In genomic region chr1:4801192-4801924, GRCh38 we compare ENCODE assay signal across 21 cellular contexts.
DNase-seq lines count a peak whose midpoint lies in the region; ATAC-seq, FAIRE-seq and TF ChIP-seq lines count a peak whose summit lies in the region.
"Had no signal": no experiment of that assay in that cellular context is flagged by ENCODE, and none has a peak within 500 bp of the region (broad histone marks: within the 10 kb centered on the region; RNA-seq: fewer than 3 reads in every experiment).

No MANE protein-coding gene starts in this region.

- no peak overlapping the region for H2AFZ ChIP-seq in SK-N-SH (ENCODE audit: low read depth)

- DNase-seq in SK-N-SH (no peak), left ventricle myocardium superior (peak; percentile 87), pancreas (peak in 4 of 6 donors; percentile 29 to 53 (median 40)), 8988T (no peak), EL (no peak)
- DNase-seq: activated CD4-positive, alpha-beta T cell treated with anti-CD3 and anti-CD28 coated beads, Interleukin-2, amount 50 U/mL, for 48 hours; activated T-cell treated with anti-CD3 and anti-CD28 coated beads, Interleukin-2, amount 50 U/mL, for 24 hours; CD4-positive, CD25-positive, alpha-beta regulatory T cell; DND-41; effector memory CD8-positive, alpha-beta T cell; foreskin melanocyte; immature natural killer cell; NCI-H82; SW 1271 had no signal

- H3K36me3 ChIP-seq in SK-N-SH (replicated peaks in 1 of 2; ENCODE audit: control insufficient read depth in 1 of 2, insufficient read depth in 2 of 2, low read length in 1 of 2) (no peaks in the 10 kb centered on the region), pancreas (no peaks in the 10 kb centered on the region)

- no peaks in the 10 kb centered on the region for H3K79me2 ChIP-seq in SK-N-SH (ENCODE audit: insufficient read depth)

- TF ChIP-seq EP300 in SK-N-SH (IDR thresholded peaks at IDR 0.05; ENCODE audit: borderline replicate concordance in 1 of 2, low read depth in 1 of 2, low read length in 1 of 2), result no peak

- H3K4me3 ChIP-seq in SK-N-SH (ENCODE audit: low read depth in 2 of 2, low read length in 1 of 2) (no peak overlapping the region), pancreas (no peak overlapping the region)
- H3K4me3 ChIP-seq: skin epidermis had no signal

- WGBS in SK-N-SH (ENCODE audit: low lambda C conversion rate), result 22% methylated on average over 14 of the region's 14 CpGs
- 51 to 56% methylated on average over 14 of the region's 14 CpGs for WGBS in pancreas, 2 donors

- POLR2A ChIA-PET in SK-N-SH (lab: Yijun Ruan, JAX), result no interaction called here

- peak overlapping the region in 1 of 2 experiments; percentile 62; a peak in 1 of 4 replicates for H3K27ac ChIP-seq in SK-N-SH (ENCODE audit: low read depth in 2 of 2, low read length in 1 of 2)
- H3K27ac ChIP-seq in pancreas, result no peak overlapping the region
- H3K27ac ChIP-seq: HL-60, skin epidermis had no signal

- no peak for FAIRE-seq in pancreas (lab: Jason Lieb, UNC)
- FAIRE-seq: A204.1 had no signal

- TF ChIP-seq CTCF in SK-N-SH (IDR thresholded peaks at IDR 0.05) (no peak), pancreas (IDR thresholded peaks at IDR 0.05) (no peak)

- H3K9me3 ChIP-seq in SK-N-SH (no peaks in the 10 kb centered on the region), pancreas (no peaks in the 10 kb centered on the region)

- H3K4me2 ChIP-seq in SK-N-SH, result no peak overlapping the region

- H3K9me2 ChIP-seq in SK-N-SH, result no peaks in the 10 kb centered on the region

- H3K27me3 ChIP-seq in SK-N-SH (ENCODE audit: insufficient read depth) (no peaks in the 10 kb centered on the region), pancreas (no peaks in the 10 kb centered on the region)

- H4K20me1 ChIP-seq in SK-N-SH (ENCODE audit: insufficient read depth), result no peaks in the 10 kb centered on the region

- intact Hi-C loops in left ventricle myocardium superior (cut with micrococcal nuclease), result no loop called here
- intact Hi-C loops in pancreas (cut with DNase I), result no loop called here

- H3K4me1 ChIP-seq in SK-N-SH (ENCODE audit: control insufficient read depth in 1 of 2, insufficient read depth in 2 of 2, low read depth in 1 of 2, low read length in 1 of 2), result peaks cover 0 to 13% of the 10 kb centered on the region in 2 experiments; a peak in 1 of 4 replicates
- no peaks in the 10 kb centered on the region for H3K4me1 ChIP-seq in pancreas

- no peak overlapping the region for H3K9ac ChIP-seq in SK-N-SH

- no peak for TF ChIP-seq RAD21 in SK-N-SH (IDR thresholded peaks at IDR 0.05; ENCODE audit: low read length)

- no peak for ATAC-seq in SK-N-SH treated with all-trans-retinoic acid at 6 μM for 48 hours
- ATAC-seq in left ventricle myocardium superior, result peak; percentile 96
- peak in 3 of 4 donors; percentile 51 to 75 (median 62) for ATAC-seq in pancreas
- ATAC-seq in GM21717 (IDR thresholded peaks at IDR 0.05; ENCODE audit: unreplicated experiment), result no peak
- no peak for ATAC-seq in GM21529 (IDR thresholded peaks at IDR 0.05; ENCODE audit: unreplicated experiment)
- ATAC-seq: effector memory CD8-positive, alpha-beta T cell; Panc1 had no signal

- CTCF ChIA-PET in SK-N-SH (lab: Yijun Ruan, JAX), result interaction anchor here (1.2 kb wide), 1 partner anchor 146 kb away, joined by 4 read pairs; no protein-coding TSS in a partner anchor

- H3F3A ChIP-seq in SK-N-SH (replicated peaks; ENCODE audit: insufficient read depth), result no peaks in the 10 kb centered on the region

TF ChIP-seq in SK-N-SH, 30 proteins besides CTCF, POLR2A, EP300 and RAD21:
- TF ChIP-seq PBX3 (IDR thresholded peaks at IDR 0.05), result no peak
- peak; percentile 41; the same call in 1 of the 2 replicates for TF ChIP-seq FOXJ3 (CRISPR knock-in tag; IDR thresholded peaks at IDR 0.05)
TF ChIP-seq in SK-N-SH: peak in this region for 1.

TF ChIP-seq in SK-N-SH treated with all-trans-retinoic acid at 6 μM for 48 hours, 23 proteins besides CTCF, POLR2A, EP300 and RAD21:
- TF ChIP-seq GLIS3 (CRISPR knock-in tag; IDR thresholded peaks at IDR 0.05), result no peak
- no peak for TF ChIP-seq ZNF8 (CRISPR knock-in tag; IDR thresholded peaks at IDR 0.05)
- no peak for TF ChIP-seq ZNF70 (CRISPR knock-in tag; IDR thresholded peaks at IDR 0.05)
- TF ChIP-seq ZNF565 (CRISPR knock-in tag; conservative IDR thresholded peaks at IDR 0.05; ENCODE audit: low read depth), result no peak
- no peak for TF ChIP-seq ISL1 (CRISPR knock-in tag; IDR thresholded peaks at IDR 0.05)
- no peak for TF ChIP-seq ESRRG (CRISPR knock-in tag; IDR thresholded peaks at IDR 0.05)
- no peak for TF ChIP-seq PPARA (CRISPR knock-in tag; IDR thresholded peaks at IDR 0.05; ENCODE audit: borderline replicate concordance)
- TF ChIP-seq CSDC2 (CRISPR knock-in tag; IDR thresholded peaks at IDR 0.05), result no peak

Comparison
In these comparisons a context has a peak if more than half of its experiments do, and no peak if none do; other contexts are left out.
1. DNase-seq: peak in left ventricle myocardium superior (single experiment) and pancreas (4 of 6); none in SK-N-SH (single experiment), 8988T (single experiment) and EL (single experiment).
2. ATAC-seq: peak in left ventricle myocardium superior (single experiment) and pancreas (3 of 4); none in SK-N-SH treated with all-trans-retinoic acid at 6 μM for 48 hours (single experiment), GM21717 (single experiment) and GM21529 (single experiment).